38 cellular contexts compared by ENCODE assay signal in genomic region chr10:49710966-49711365, GRCh38. TPM values are rescaled to one million over a fixed set of nuclear protein-coding genes. Genes with fewer than 3 reads are reported as not detected.
"Had no signal": no experiment of that assay in that cellular context is flagged by ENCODE, and none has a peak within 500 bp of the region (broad histone marks: within the 10 kb centered on the region; RNA-seq: fewer than 3 reads in every experiment).

No MANE protein-coding gene starts in this region.

- H3K9me3 ChIP-seq: adrenal gland, body of pancreas had no signal

- ATAC-seq: activated CD8-positive, alpha-beta T cell treated with anti-CD3 and anti-CD28 coated beads for 36 hours; activated naive CD4-positive, alpha-beta T cell treated with anti-CD3 and anti-CD28 coated beads, Interleukin-2, amount 50 U/mL, for 72 hours; activated T-cell treated with anti-CD3 and anti-CD28 coated beads, Interleukin-2, amount 50 U/mL, for 4 hours; activated T-cell treated with anti-CD3 and anti-CD28 coated beads, Interleukin-2, amount 50 U/mL, for 72 hours; activated T-helper 17 cell treated with anti-CD3 and anti-CD28 coated beads, Interleukin-2, amount 50 U/mL, for 72 hours; body of pancreas; T-cell; T-helper 17 cell had no signal

- H3K27ac ChIP-seq: adrenal gland, body of pancreas, brain microvascular endothelial cell, breast epithelium, VCaP had no signal

- H3K9me3 Mint-ChIP-seq: activated B cell treated with CpG ODN at 0.5 μM for 24 hours; activated CD4-positive, alpha-beta memory T cell treated with anti-CD3 and anti-CD28 coated beads for 36 hours; activated CD4-positive, alpha-beta T cell treated with anti-CD3 and anti-CD28 coated beads, Interleukin-2, amount 10 ng/mL, durations not matched to agents 24 days and 14 days; activated naive CD4-positive, alpha-beta T cell treated with anti-CD3 and anti-CD28 coated beads for 36 hours; activated T-cell treated with anti-CD3 and anti-CD28 coated beads, Interleukin-2, amount 50 U/mL, for 4 hours; activated T-helper 1 cell treated with anti-CD3 and anti-CD28 coated beads, Interleukin-12 subunit alpha, Interleukin-12 subunit beta, Interleukin-2, Interleukin-4 antibody, amounts not matched to agents 30 ng/mL and 10 ng/mL and 1 ng/mL, durations not matched to agents 14 hours and 24 hours and 36 hours; activated T-helper 17 cell treated with anti-CD3 and anti-CD28 coated beads, Interleukin-2, amount 50 U/mL, for 72 hours had no signal

- H3K4me1 ChIP-seq: adrenal gland, body of pancreas, breast epithelium had no signal

- DNase-seq: activated B cell treated with CpG ODN at 0.5 μM for 24 hours; activated CD4-positive, alpha-beta memory T cell treated with anti-CD3 and anti-CD28 coated beads for 36 hours; activated CD4-positive, alpha-beta T cell treated with anti-CD3 and anti-CD28 coated beads for 4 hours; activated CD4-positive, alpha-beta T cell treated with anti-CD3 and anti-CD28 coated beads, Interleukin-2, amount 10 ng/mL, durations not matched to agents 24 days and 14 days; activated CD4-positive, alpha-beta T cell treated with anti-CD3 and anti-CD28 coated beads, Interleukin-2, amount 50 U/mL, for 1 hour; activated CD4-positive, alpha-beta T cell treated with anti-CD3 and anti-CD28 coated beads, Interleukin-2, amount 50 U/mL, for 4 hours; activated CD4-positive, CD25-positive, alpha-beta regulatory T cell treated with anti-CD3 and anti-CD28 coated beads, Interleukin-2, amount 50 U/mL, for 72 hours; activated CD8-positive, alpha-beta memory T cell treated with anti-CD3 and anti-CD28 coated beads, Interleukin-2, amount 50 U/mL, for 4 hours; activated CD8-positive, alpha-beta T cell treated with anti-CD3 and anti-CD28 coated beads for 36 hours; activated effector memory CD4-positive, alpha-beta T cell treated with anti-CD3 and anti-CD28 coated beads, Interleukin-2, amount 50 U/mL, for 16 hours; activated gamma-delta T cell treated with Interleukin-2 at 50 U/mL for 16 hours; activated naive CD4-positive, alpha-beta T cell; activated naive CD4-positive, alpha-beta T cell treated with anti-CD3 and anti-CD28 coated beads for 36 hours; activated naive CD4-positive, alpha-beta T cell treated with anti-CD3 and anti-CD28 coated beads, Interleukin-2, amount 50 U/mL, for 16 hours; activated naive CD8-positive, alpha-beta T cell treated with anti-CD3 and anti-CD28 coated beads for 36 hours; activated T-cell treated with anti-CD3 and anti-CD28 coated beads for 4 hours; activated T-cell treated with anti-CD3 and anti-CD28 coated beads, Interleukin-2, amount 50 U/mL, for 1 hour; activated T-cell treated with anti-CD3 and anti-CD28 coated beads, Interleukin-2, amount 50 U/mL, for 4 hours; activated T-cell treated with anti-CD3 and anti-CD28 coated beads, Interleukin-2, amount 50 U/mL, for 72 hours; amniotic stem cell; aorta; body of pancreas; brain microvascular endothelial cell; central memory CD4-positive, alpha-beta T cell; T-cell; T-helper 17 cell; T-helper 9 cell had no signal

- H3K36me3 Mint-ChIP-seq: activated CD4-positive, alpha-beta memory T cell treated with anti-CD3 and anti-CD28 coated beads for 36 hours; activated naive CD4-positive, alpha-beta T cell treated with anti-CD3 and anti-CD28 coated beads, Interleukin-2, amount 50 U/mL, for 72 hours; activated naive CD8-positive, alpha-beta T cell treated with anti-CD3 and anti-CD28 coated beads for 36 hours; T-cell had no signal

- H3K4me3 Mint-ChIP-seq: activated B cell treated with CpG ODN at 0.5 μM for 24 hours; activated CD4-positive, alpha-beta memory T cell treated with anti-CD3 and anti-CD28 coated beads for 36 hours; activated CD4-positive, alpha-beta T cell treated with anti-CD3 and anti-CD28 coated beads, Interleukin-2, amount 10 ng/mL, durations not matched to agents 24 days and 14 days; activated CD8-positive, alpha-beta T cell treated with anti-CD3 and anti-CD28 coated beads for 36 hours; activated naive CD4-positive, alpha-beta T cell treated with anti-CD3 and anti-CD28 coated beads for 36 hours; activated naive CD8-positive, alpha-beta T cell treated with anti-CD3 and anti-CD28 coated beads for 36 hours; activated T-cell treated with anti-CD3 and anti-CD28 coated beads, Interleukin-2, amount 50 U/mL, for 4 hours; activated T-cell treated with anti-CD3 and anti-CD28 coated beads, Interleukin-2, amount 50 U/mL, for 72 hours; activated T-helper 1 cell treated with anti-CD3 and anti-CD28 coated beads, Interleukin-12 subunit alpha, Interleukin-12 subunit beta, Interleukin-2, Interleukin-4 antibody, amounts not matched to agents 30 ng/mL and 10 ng/mL and 1 ng/mL, durations not matched to agents 14 hours and 24 hours and 36 hours; activated T-helper 17 cell treated with anti-CD3 and anti-CD28 coated beads, Interleukin-2, amount 50 U/mL, for 72 hours; T-cell; T-helper 17 cell had no signal

- H3K4me1 Mint-ChIP-seq: activated B cell treated with CpG ODN at 0.5 μM for 24 hours; activated CD4-positive, alpha-beta T cell treated with anti-CD3 and anti-CD28 coated beads, Interleukin-2, amount 10 ng/mL, durations not matched to agents 24 days and 14 days; activated naive CD8-positive, alpha-beta T cell treated with anti-CD3 and anti-CD28 coated beads for 36 hours; activated T-helper 17 cell treated with anti-CD3 and anti-CD28 coated beads, Interleukin-2, amount 50 U/mL, for 72 hours; T-cell; T-helper 17 cell had no signal

- H3K27me3 Mint-ChIP-seq: activated CD4-positive, alpha-beta T cell treated with anti-CD3 and anti-CD28 coated beads, Interleukin-2, amount 10 ng/mL, durations not matched to agents 24 days and 14 days; activated naive CD8-positive, alpha-beta T cell treated with anti-CD3 and anti-CD28 coated beads for 36 hours had no signal

- H3K27ac Mint-ChIP-seq: activated B cell treated with CpG ODN at 0.5 μM for 24 hours; activated CD4-positive, alpha-beta memory T cell treated with anti-CD3 and anti-CD28 coated beads for 36 hours; activated CD4-positive, alpha-beta T cell treated with anti-CD3 and anti-CD28 coated beads, Interleukin-2, amount 10 ng/mL, durations not matched to agents 24 days and 14 days; activated CD8-positive, alpha-beta T cell treated with anti-CD3 and anti-CD28 coated beads for 36 hours; activated naive CD4-positive, alpha-beta T cell treated with anti-CD3 and anti-CD28 coated beads for 36 hours; activated naive CD4-positive, alpha-beta T cell treated with anti-CD3 and anti-CD28 coated beads, Interleukin-2, amount 50 U/mL, for 72 hours; activated naive CD8-positive, alpha-beta T cell treated with anti-CD3 and anti-CD28 coated beads for 36 hours; activated T-cell treated with anti-CD3 and anti-CD28 coated beads, Interleukin-2, amount 50 U/mL, for 72 hours; activated T-helper 1 cell treated with anti-CD3 and anti-CD28 coated beads, Interleukin-12 subunit alpha, Interleukin-12 subunit beta, Interleukin-2, Interleukin-4 antibody, amounts not matched to agents 30 ng/mL and 10 ng/mL and 1 ng/mL, durations not matched to agents 14 hours and 24 hours and 36 hours; activated T-helper 17 cell treated with anti-CD3 and anti-CD28 coated beads, Interleukin-2, amount 50 U/mL, for 72 hours; T-cell; T-helper 17 cell had no signal

- H3K36me3 ChIP-seq: adrenal gland, brain microvascular endothelial cell, breast epithelium had no signal

- H3K4me3 ChIP-seq: adrenal gland, body of pancreas, breast epithelium had no signal

- H3K27me3 ChIP-seq: adrenal gland, body of pancreas, brain microvascular endothelial cell had no signal

RNA-seq across cellular contexts. Expression of gene C10orf53, which starts 31.5 kb away (rescaled TPM):
- total RNA-seq: activated B cell treated with CpG ODN at 0.5 μM for 24 hours; activated CD4-positive, alpha-beta memory T cell treated with anti-CD3 and anti-CD28 coated beads for 36 hours; activated CD4-positive, alpha-beta T cell treated with anti-CD3 and anti-CD28 coated beads, Interleukin-2, amount 10 ng/mL, durations not matched to agents 24 days and 14 days; activated CD8-positive, alpha-beta memory T cell treated with anti-CD3 and anti-CD28 coated beads for 36 hours; activated CD8-positive, alpha-beta T cell treated with anti-CD3 and anti-CD28 coated beads for 36 hours; activated naive CD4-positive, alpha-beta T cell treated with anti-CD3 and anti-CD28 coated beads for 36 hours; activated naive CD4-positive, alpha-beta T cell treated with anti-CD3 and anti-CD28 coated beads, Interleukin-2, amount 50 U/mL, for 72 hours; activated naive CD8-positive, alpha-beta T cell treated with anti-CD3 and anti-CD28 coated beads for 36 hours; activated T-cell treated with anti-CD3 and anti-CD28 coated beads, Interleukin-2, amount 50 U/mL, for 4 hours; activated T-cell treated with anti-CD3 and anti-CD28 coated beads, Interleukin-2, amount 50 U/mL, for 72 hours; activated T-helper 1 cell treated with anti-CD3 and anti-CD28 coated beads, Interleukin-12 subunit alpha, Interleukin-12 subunit beta, Interleukin-2, Interleukin-4 antibody, amounts not matched to agents 30 ng/mL and 10 ng/mL and 1 ng/mL, durations not matched to agents 14 hours and 24 hours and 36 hours; activated T-helper 17 cell treated with anti-CD3 and anti-CD28 coated beads, Interleukin-2, amount 50 U/mL, for 72 hours; adrenal gland; aorta; astrocyte; body of pancreas; breast epithelium; cardiac septum; T-cell; T-helper 1 cell treated with Interleukin-12 subunit alpha and Interleukin-12 subunit beta and Interleukin-4 antibody, amounts not matched to agents 30 ng/mL and 1 ng/mL, for 36 hours; T-helper 17 cell; T-helper 2 cell treated with Interferon-gamma antibody and Interleukin-4, amounts not matched to agents 100 ng/mL and 5 ng/mL, for 36 hours had no signal
- polyA plus RNA-seq: adrenal gland, aorta had no signal

RNA-seq across cellular contexts. Expression of gene OGDHL, which starts 51.2 kb away (rescaled TPM):
- total RNA-seq: activated B cell treated with CpG ODN at 0.5 μM for 24 hours; aorta; breast epithelium; T-helper 1 cell treated with Interleukin-12 subunit alpha and Interleukin-12 subunit beta and Interleukin-4 antibody, amounts not matched to agents 30 ng/mL and 1 ng/mL, for 36 hours; T-helper 17 cell had no signal
